In the genomic region with DNA sequence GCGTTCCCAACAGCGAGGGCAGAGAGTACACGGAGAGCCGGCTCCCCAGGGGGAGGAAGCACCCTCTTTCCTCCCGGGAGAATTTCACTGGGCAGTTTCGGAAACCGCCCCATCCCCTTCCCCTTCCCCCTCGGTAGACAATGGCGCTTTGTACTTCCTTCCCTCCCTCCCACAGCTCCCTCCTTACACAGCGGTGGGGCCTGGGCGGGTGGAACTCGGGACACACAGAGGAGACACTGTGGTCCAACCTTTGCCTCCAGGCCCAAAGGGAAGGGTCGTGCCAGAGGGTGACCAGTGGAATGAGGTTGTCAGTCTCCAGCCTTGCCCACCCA, we compare ENCODE assay signal across 8 cellular contexts. TPM values are rescaled to one million over a fixed set of nuclear protein-coding genes. Genes with fewer than 3 reads are reported as not detected.
DNase-seq lines count a peak whose midpoint lies in the region; ATAC-seq and TF ChIP-seq lines count a peak whose summit lies in the region.

No MANE protein-coding gene starts in this region.

- peak overlapping the region; percentile 94 for H3K27ac ChIP-seq in suprapubic skin

- no peaks in the 10 kb centered on the region for H3K9me3 ChIP-seq in suprapubic skin

- H3K27me3 Mint-ChIP-seq in activated CD8-positive, alpha-beta memory T cell treated with anti-CD3 and anti-CD28 coated beads, Interleukin-2, amount 10 ng/mL, durations not matched to agents 7 days and 5 days = no peaks in the 10 kb centered on the region
- H3K27me3 Mint-ChIP-seq in brain = peaks cover 13% of the 10 kb centered on the region

- no peaks in the 10 kb centered on the region for H3K9me3 Mint-ChIP-seq in activated CD8-positive, alpha-beta memory T cell treated with anti-CD3 and anti-CD28 coated beads, Interleukin-2, amount 10 ng/mL, durations not matched to agents 7 days and 5 days (ENCODE audit: low read depth)
- H3K9me3 Mint-ChIP-seq in brain = no peaks in the 10 kb centered on the region

- peaks cover 35% of the 10 kb centered on the region for H3K4me1 Mint-ChIP-seq in activated CD8-positive, alpha-beta memory T cell treated with anti-CD3 and anti-CD28 coated beads, Interleukin-2, amount 10 ng/mL, durations not matched to agents 7 days and 5 days
- peaks cover 43% of the 10 kb centered on the region for H3K4me1 Mint-ChIP-seq in brain

- H3K27ac Mint-ChIP-seq in activated CD8-positive, alpha-beta memory T cell treated with anti-CD3 and anti-CD28 coated beads, Interleukin-2, amount 10 ng/mL, durations not matched to agents 7 days and 5 days = peak overlapping the region; percentile 83
- peak overlapping the region in 3 of 5 experiments; percentile 41 to 82 (median 55) for H3K27ac Mint-ChIP-seq in brain

- WGBS in suprapubic skin = 22% methylated on average over 11 of the region's 13 CpGs

- peak; percentile 52 to 58 for TF ChIP-seq CTCF in brain (conservative IDR thresholded peaks at IDR 0.05)
- peak in 1 of 2 donors; percentile 1 for TF ChIP-seq CTCF in suprapubic skin (IDR thresholded peaks at IDR 0.05)

- TF ChIP-seq POLR2A in suprapubic skin (IDR thresholded peaks at IDR 0.05) = no peak

- no peak for ATAC-seq in activated CD8-positive, alpha-beta memory T cell treated with anti-CD3 and anti-CD28 coated beads, Interleukin-2, amount 10 ng/mL, durations not matched to agents 7 days and 5 days
- ATAC-seq in GM21723 (IDR thresholded peaks at IDR 0.05; ENCODE audit: unreplicated experiment) (no peak), GM18502 (IDR thresholded peaks at IDR 0.05; ENCODE audit: poor library complexity, unreplicated experiment) (no peak)

- peaks cover 30% of the 10 kb centered on the region for H3K36me3 ChIP-seq in suprapubic skin

- no peaks in the 10 kb centered on the region for H3K27me3 ChIP-seq in suprapubic skin

- no peak for TF ChIP-seq EP300 in suprapubic skin (IDR thresholded peaks at IDR 0.05)

- CTCF ChIA-PET in activated CD8-positive, alpha-beta memory T cell treated with anti-CD3 and anti-CD28 coated beads, Interleukin-2, amount 10 ng/mL, durations not matched to agents 7 days and 5 days (lab: Charles Lee) = interaction anchor here (0.6 to 3.8 kb wide), 38 partner anchors 10 to 463 kb away, joined by 3 to 22 read pairs (median 4); partner anchors contain the start of genes LIMK2, MORC2, PIK3IP1 and RNF185

- H3K4me3 Mint-ChIP-seq in activated CD8-positive, alpha-beta memory T cell treated with anti-CD3 and anti-CD28 coated beads, Interleukin-2, amount 10 ng/mL, durations not matched to agents 7 days and 5 days = peak overlapping the region; percentile 78
- H3K4me3 Mint-ChIP-seq in brain = peak overlapping the region; percentile 47 to 83 (median 76)

- H3K36me3 Mint-ChIP-seq in activated CD8-positive, alpha-beta memory T cell treated with anti-CD3 and anti-CD28 coated beads, Interleukin-2, amount 10 ng/mL, durations not matched to agents 7 days and 5 days = no peaks in the 10 kb centered on the region
- H3K36me3 Mint-ChIP-seq in brain = no peaks in the 10 kb centered on the region

- H3K4me1 ChIP-seq in suprapubic skin = peaks cover 65% of the 10 kb centered on the region

- peak overlapping the region; percentile 76 for H3K4me3 ChIP-seq in suprapubic skin

- no peak for DNase-seq in activated CD8-positive, alpha-beta memory T cell treated with anti-CD3 and anti-CD28 coated beads, Interleukin-2, amount 10 ng/mL, durations not matched to agents 7 days and 5 days
- DNase-seq in activated CD8-positive, alpha-beta memory T cell treated with anti-CD3 and anti-CD28 coated beads, Interleukin-2, amount 50 U/mL, for 4 hours = no peak
- DNase-seq in kidney tubule cell (ENCODE audit: low spot score) = peak; percentile 27
- no peak for DNase-seq in suprapubic skin (ENCODE audit: low spot score in 2 of 2)
- DNase-seq in stimulated activated CD4-positive, alpha-beta T cell treated with anti-CD3 and anti-CD28 coated beads, Interleukin-15, amount 100 ng/mL, for 24 hours = no peak

RNA-seq across cellular contexts. Expression of gene SMTN, which starts 4.3 kb away (rescaled TPM):
- 10 to 100 TPM; 35.6 to 51.2 TPM for total RNA-seq in activated CD8-positive, alpha-beta memory T cell treated with anti-CD3 and anti-CD28 coated beads, Interleukin-2, amount 10 ng/mL, durations not matched to agents 7 days and 5 days
- 32.3 TPM for polyA plus RNA-seq in brain (ENCODE audit: insufficient read depth, low read depth, low replicate concordance)
- 10 to 100 TPM; 42.3 to 54.6 (median 50.5) TPM for total RNA-seq in suprapubic skin

RNA-seq across cellular contexts. Expression of gene SELENOM, which starts 21.9 kb away (rescaled TPM):
- total RNA-seq in activated CD8-positive, alpha-beta memory T cell treated with anti-CD3 and anti-CD28 coated beads, Interleukin-2, amount 10 ng/mL, durations not matched to agents 7 days and 5 days = 1 to 10 TPM in 1 of 2 experiments, under 1 TPM in 1; 0.49 to 1.5 TPM
- polyA plus RNA-seq in brain (ENCODE audit: insufficient read depth, low read depth, low replicate concordance) = 96.1 TPM
- 10 to 100 TPM; 37.4 to 72.1 (median 56.0) TPM for total RNA-seq in suprapubic skin

RNA-seq across cellular contexts. Expression of gene INPP5J, which starts 37.3 kb away (rescaled TPM):
- under 1 TPM in 1 of 2 experiments, not detected in 1; 0.14 TPM for total RNA-seq in activated CD8-positive, alpha-beta memory T cell treated with anti-CD3 and anti-CD28 coated beads, Interleukin-2, amount 10 ng/mL, durations not matched to agents 7 days and 5 days
- polyA plus RNA-seq in brain (ENCODE audit: insufficient read depth, low read depth, low replicate concordance) = 5.6 TPM
- total RNA-seq in suprapubic skin = 1 to 10 TPM in 3 of 4 donors, under 1 TPM in 1; 0.26 to 3.2 (median 2.5) TPM

RNA-seq across cellular contexts. Expression of gene PLA2G3, which starts 54.8 kb away (rescaled TPM):
- not detected for total RNA-seq in activated CD8-positive, alpha-beta memory T cell treated with anti-CD3 and anti-CD28 coated beads, Interleukin-2, amount 10 ng/mL, durations not matched to agents 7 days and 5 days
- polyA plus RNA-seq in brain (ENCODE audit: insufficient read depth, low read depth, low replicate concordance) = 0.12 TPM
- 1 to 10 TPM; 3.1 to 9.5 (median 7.6) TPM for total RNA-seq in suprapubic skin

Comparison
In these comparisons a context has a peak if more than half of its experiments do, and no peak if none do; other contexts are left out.
1. RNA of gene SELENOM, which starts 21.9 kb away (total RNA-seq): 37.4 to 72.1 TPM in suprapubic skin; 0.49 to 1.5 TPM in activated CD8-positive, alpha-beta memory T cell treated with anti-CD3 and anti-CD28 coated beads, Interleukin-2, amount 10 ng/mL, durations not matched to agents 7 days and 5 days; every median in the first group is over 10 times any median in the second.